In genomic region chr2:239433777-239434396, GRCh38 we compare ENCODE assay signal across 10 cellular contexts. TPM values are rescaled to one million over a fixed set of nuclear protein-coding genes. Genes with fewer than 3 reads are reported as not detected.
DNase-seq lines count a peak whose midpoint lies in the region; ATAC-seq lines count a peak whose summit lies in the region.
"Had no signal": no experiment of that assay in that cellular context is flagged by ENCODE, and none has a peak within 500 bp of the region (broad histone marks: within the 10 kb centered on the region; RNA-seq: fewer than 3 reads in every experiment).

No MANE protein-coding gene starts in this region.

- peaks cover 3% of the 10 kb centered on the region for H3K4me1 Mint-ChIP-seq in activated naive CD4-positive, alpha-beta T cell treated with anti-CD3 and anti-CD28 coated beads, Interleukin-2, amount 10 ng/mL, durations not matched to agents 7 days and 5 days
- peaks cover 10% of the 10 kb centered on the region for H3K4me1 Mint-ChIP-seq in stimulated activated naive CD8-positive, alpha-beta T cell treated with anti-CD3 and anti-CD28 coated beads, Interleukin-15, amount 100 ng/mL, for 72 hours
- H3K4me1 Mint-ChIP-seq: activated B cell treated with CpG ODN at 0.5 μM for 24 hours had no signal

- no peak overlapping the region for H3K4me3 Mint-ChIP-seq in activated naive CD4-positive, alpha-beta T cell treated with anti-CD3 and anti-CD28 coated beads, Interleukin-2, amount 10 ng/mL, durations not matched to agents 7 days and 5 days
- no peak overlapping the region for H3K4me3 Mint-ChIP-seq in stimulated activated naive CD8-positive, alpha-beta T cell treated with anti-CD3 and anti-CD28 coated beads, Interleukin-15, amount 100 ng/mL, for 72 hours
- H3K4me3 Mint-ChIP-seq: activated B cell treated with CpG ODN at 0.5 μM for 24 hours had no signal

- H3K36me3 Mint-ChIP-seq in activated naive CD4-positive, alpha-beta T cell treated with anti-CD3 and anti-CD28 coated beads, Interleukin-2, amount 50 U/mL, for 72 hours: peaks cover 9 to 12% of the 10 kb centered on the region in 2 donors
- H3K36me3 Mint-ChIP-seq in activated naive CD4-positive, alpha-beta T cell treated with anti-CD3 and anti-CD28 coated beads, Interleukin-2, amount 10 ng/mL, durations not matched to agents 7 days and 5 days: no peaks in the 10 kb centered on the region

- CTCF ChIA-PET in activated naive CD4-positive, alpha-beta T cell treated with anti-CD3 and anti-CD28 coated beads, Interleukin-2, amount 10 ng/mL, durations not matched to agents 7 days and 5 days (lab: Charles Lee): no interaction called here

- peak; percentile 85 to 95 for ATAC-seq in activated naive CD4-positive, alpha-beta T cell treated with anti-CD3 and anti-CD28 coated beads, Interleukin-2, amount 50 U/mL, for 72 hours
- ATAC-seq in esophagus mucosa: peak; percentile 94
- peak; percentile 94 for ATAC-seq in stimulated activated naive CD8-positive, alpha-beta T cell treated with anti-CD3 and anti-CD28 coated beads, Interleukin-15, amount 100 ng/mL, for 72 hours
- ATAC-seq in HG03139 (IDR thresholded peaks at IDR 0.05; ENCODE audit: unreplicated experiment): no peak

- peak overlapping the region in 1 of 2 donors; percentile 20 for H3K27ac Mint-ChIP-seq in activated naive CD4-positive, alpha-beta T cell treated with anti-CD3 and anti-CD28 coated beads, Interleukin-2, amount 50 U/mL, for 72 hours
- H3K27ac Mint-ChIP-seq in activated naive CD4-positive, alpha-beta T cell treated with anti-CD3 and anti-CD28 coated beads, Interleukin-2, amount 10 ng/mL, durations not matched to agents 7 days and 5 days: no peak overlapping the region
- H3K27ac Mint-ChIP-seq in stimulated activated naive CD8-positive, alpha-beta T cell treated with anti-CD3 and anti-CD28 coated beads, Interleukin-15, amount 100 ng/mL, for 72 hours: no peak overlapping the region
- H3K27ac Mint-ChIP-seq: activated B cell treated with CpG ODN at 0.5 μM for 24 hours had no signal

- DNase-seq in activated naive CD4-positive, alpha-beta T cell treated with anti-CD3 and anti-CD28 coated beads, Interleukin-2, amount 50 U/mL, for 72 hours (ENCODE audit: low spot score in 2 of 2): peak in 1 of 2 donors; percentile 19
- DNase-seq in activated naive CD4-positive, alpha-beta T cell treated with anti-CD3 and anti-CD28 coated beads, Interleukin-2, amount 10 ng/mL, durations not matched to agents 7 days and 5 days: no peak
- peak; percentile 78 for DNase-seq in RKO (ENCODE audit: low spot score)
- DNase-seq in stimulated activated naive CD8-positive, alpha-beta T cell treated with anti-CD3 and anti-CD28 coated beads, Interleukin-15, amount 100 ng/mL, for 72 hours: peak in 1 of 2 donors; percentile 28
- DNase-seq in NCI-H510A treated with DMSO at 0.1 percent for 48 hours (lab: John Stamatoyannopoulos, UW): no peak
- DNase-seq in dedifferentiated amniotic fluid mesenchymal stem cell (ENCODE audit: extremely low spot score): no peak
- DNase-seq: activated B cell treated with CpG ODN at 0.5 μM for 24 hours, DMS153 had no signal

- H3K27me3 Mint-ChIP-seq in activated naive CD4-positive, alpha-beta T cell treated with anti-CD3 and anti-CD28 coated beads, Interleukin-2, amount 10 ng/mL, durations not matched to agents 7 days and 5 days: peaks cover 29% of the 10 kb centered on the region
- H3K27me3 Mint-ChIP-seq in stimulated activated naive CD8-positive, alpha-beta T cell treated with anti-CD3 and anti-CD28 coated beads, Interleukin-15, amount 100 ng/mL, for 72 hours: peaks cover 3% of the 10 kb centered on the region

- peaks cover 6 to 7% of the 10 kb centered on the region in 2 donors for H3K9me3 Mint-ChIP-seq in activated naive CD4-positive, alpha-beta T cell treated with anti-CD3 and anti-CD28 coated beads, Interleukin-2, amount 50 U/mL, for 72 hours
- peaks cover 5% of the 10 kb centered on the region for H3K9me3 Mint-ChIP-seq in activated naive CD4-positive, alpha-beta T cell treated with anti-CD3 and anti-CD28 coated beads, Interleukin-2, amount 10 ng/mL, durations not matched to agents 7 days and 5 days
- peaks cover 6 to 10% of the 10 kb centered on the region in 2 donors for H3K9me3 Mint-ChIP-seq in stimulated activated naive CD8-positive, alpha-beta T cell treated with anti-CD3 and anti-CD28 coated beads, Interleukin-15, amount 100 ng/mL, for 72 hours

RNA-seq across cellular contexts. Expression of gene HDAC4, which starts 33.1 kb away (rescaled TPM):
- 10 to 100 TPM; 34.1 to 39.1 TPM for total RNA-seq in activated naive CD4-positive, alpha-beta T cell treated with anti-CD3 and anti-CD28 coated beads, Interleukin-2, amount 50 U/mL, for 72 hours
- total RNA-seq in esophagus mucosa: 33.9 TPM
